In genomic region chr20:43515628-43516027, GRCh38 we compare ENCODE assay signal across 15 cellular contexts. TPM values are rescaled to one million over a fixed set of nuclear protein-coding genes. Genes with fewer than 3 reads are reported as not detected.
A peak's percentile ranks its signal among the peaks of the same experiment; 100 is the strongest.
DNase-seq lines count a peak whose midpoint lies in the region; ATAC-seq, FAIRE-seq and TF ChIP-seq lines count a peak whose summit lies in the region.
"Had no signal": no experiment of that assay in that cellular context is flagged by ENCODE, and none has a peak within 500 bp of the region (broad histone marks: within the 10 kb centered on the region; RNA-seq: fewer than 3 reads in every experiment).

No MANE protein-coding gene starts in this region.

- H3K9ac ChIP-seq in OCI-LY3 (ENCODE audit: low read length), result no peak overlapping the region

- H3K27me3 Mint-ChIP-seq in T-helper 1 cell treated with Interleukin-12 subunit alpha and Interleukin-12 subunit beta and Interleukin-4 antibody, amounts not matched to agents 30 μg/mL and 1 μg/mL, for 36 hours (ENCODE audit: low read depth), result no peaks in the 10 kb centered on the region
- H3K27me3 Mint-ChIP-seq in osteocyte (ENCODE audit: unreplicated experiment), result no peaks in the 10 kb centered on the region

- DNase-seq in T-helper 1 cell (no peak), osteocyte (ENCODE audit: extremely low spot score, unreplicated experiment) (no peak), RCC 7860 (ENCODE audit: low spot score) (no peak), DMS153 (lab: John Stamatoyannopoulos, UW) (no peak)
- DNase-seq in effector memory CD4-positive, alpha-beta T cell, result no peak
- DNase-seq: islet precursor cell, NCI-H2029 had no signal

- ATAC-seq in GM19463 (IDR thresholded peaks at IDR 0.05; ENCODE audit: unreplicated experiment), result no peak

- no peaks in the 10 kb centered on the region for H3K9me3 Mint-ChIP-seq in T-helper 1 cell treated with Interleukin-12 subunit alpha and Interleukin-12 subunit beta and Interleukin-4 antibody, amounts not matched to agents 30 μg/mL and 1 μg/mL, for 36 hours
- no peaks in the 10 kb centered on the region for H3K9me3 Mint-ChIP-seq in osteocyte (ENCODE audit: unreplicated experiment)

- H3K4me3 Mint-ChIP-seq in T-helper 1 cell treated with Interleukin-12 subunit alpha and Interleukin-12 subunit beta and Interleukin-4 antibody, amounts not matched to agents 30 μg/mL and 1 μg/mL, for 36 hours, result peak overlapping the region; percentile 93
- H3K4me3 Mint-ChIP-seq in osteocyte (ENCODE audit: unreplicated experiment), result peak overlapping the region; percentile 90

- no peak overlapping the region for H2AFZ ChIP-seq in OCI-LY3 (ENCODE audit: low read depth, low read length)

- H3K4me3 ChIP-seq in OCI-LY3 (ENCODE audit: low read length), result peak overlapping the region; percentile 86
- H3K4me3 ChIP-seq in effector memory CD4-positive, alpha-beta T cell (ENCODE audit: insufficient read depth, low read depth, low read length, poor library complexity, severe bottlenecking), result peak overlapping the region; percentile 55
- H3K4me3 ChIP-seq: HAP-1 had no signal

- H3K9me3 ChIP-seq in OCI-LY3 (ENCODE audit: insufficient read depth, low read length), result 0 out of 2 replicates have a peak, but pooled peaks cover 5% of the 10 kb centered on the region
- H3K9me3 ChIP-seq in effector memory CD4-positive, alpha-beta T cell (ENCODE audit: control insufficient read depth, low read length), result no peaks in the 10 kb centered on the region
- H3K9me3 ChIP-seq: HAP-1 had no signal

- H4K20me1 ChIP-seq in OCI-LY3 (ENCODE audit: insufficient read depth, low read length), result no peaks in the 10 kb centered on the region

- peaks cover 6% of the 10 kb centered on the region for H3K4me1 Mint-ChIP-seq in T-helper 1 cell treated with Interleukin-12 subunit alpha and Interleukin-12 subunit beta and Interleukin-4 antibody, amounts not matched to agents 30 μg/mL and 1 μg/mL, for 36 hours (ENCODE audit: low read depth)
- H3K4me1 Mint-ChIP-seq in osteocyte (ENCODE audit: unreplicated experiment), result peaks cover 6% of the 10 kb centered on the region

- peak overlapping the region; percentile 74 for H3K4me2 ChIP-seq in OCI-LY3 (ENCODE audit: low read length)

- peaks cover 4% of the 10 kb centered on the region; the same call in 1 of the 2 replicates for H3K27me3 ChIP-seq in OCI-LY3 (ENCODE audit: low read depth, low read length)
- no peaks in the 10 kb centered on the region for H3K27me3 ChIP-seq in effector memory CD4-positive, alpha-beta T cell (replicated peaks; ENCODE audit: control insufficient read depth, insufficient read depth, low read length, poor library complexity, severe bottlenecking)

- TF ChIP-seq CTCF in OCI-LY3 (IDR thresholded peaks at IDR 0.05; ENCODE audit: low read depth, low read length), result no peak
- no peak for TF ChIP-seq CTCF in osteocyte (IDR thresholded peaks at IDR 0.05)

- peaks cover 7% of the 10 kb centered on the region for H3K79me2 ChIP-seq in OCI-LY3 (ENCODE audit: low read length)

- peaks cover 10% of the 10 kb centered on the region for H3K36me3 ChIP-seq in OCI-LY3 (replicated peaks; ENCODE audit: low read depth, low read length)
- no peaks in the 10 kb centered on the region for H3K36me3 ChIP-seq in effector memory CD4-positive, alpha-beta T cell (ENCODE audit: control insufficient read depth, insufficient read depth, low read length)
- H3K36me3 ChIP-seq: HAP-1 had no signal

- H3K36me3 Mint-ChIP-seq in T-helper 1 cell treated with Interleukin-12 subunit alpha and Interleukin-12 subunit beta and Interleukin-4 antibody, amounts not matched to agents 30 μg/mL and 1 μg/mL, for 36 hours (ENCODE audit: low read depth), result no peaks in the 10 kb centered on the region
- H3K36me3 Mint-ChIP-seq in osteocyte (ENCODE audit: unreplicated experiment), result peaks cover 6% of the 10 kb centered on the region

- H3K27ac Mint-ChIP-seq in T-helper 1 cell treated with Interleukin-12 subunit alpha and Interleukin-12 subunit beta and Interleukin-4 antibody, amounts not matched to agents 30 μg/mL and 1 μg/mL, for 36 hours, result no peak overlapping the region
- no peak overlapping the region for H3K27ac Mint-ChIP-seq in osteocyte (ENCODE audit: unreplicated experiment)

- no peak overlapping the region for H3K27ac ChIP-seq in OCI-LY3 (ENCODE audit: low read length)
- H3K27ac ChIP-seq in effector memory CD4-positive, alpha-beta T cell (ENCODE audit: insufficient read depth, low read length, poor library complexity, severe bottlenecking), result no peak overlapping the region

- FAIRE-seq in RCC 7860 (lab: Jason Lieb, UNC), result no peak
- FAIRE-seq: A204.1, endometrium, G401.6 had no signal

- H3K4me1 ChIP-seq in OCI-LY3 (ENCODE audit: low read length), result 0 out of 2 replicates have a peak, but pooled peaks cover 5% of the 10 kb centered on the region
- no peaks in the 10 kb centered on the region for H3K4me1 ChIP-seq in effector memory CD4-positive, alpha-beta T cell (ENCODE audit: control insufficient read depth, insufficient read depth, low read length, poor library complexity, severe bottlenecking)
- H3K4me1 ChIP-seq: HAP-1 had no signal

RNA-seq across cellular contexts. Expression of gene L3MBTL1, which starts 8.1 kb away (rescaled TPM):
- total RNA-seq in osteocyte, result 14.1 and 17.5 TPM in 2 replicates

RNA-seq across cellular contexts. Expression of gene SGK2, which starts 43.2 kb away (rescaled TPM):
- 0.52 and 2.5 TPM in 2 replicates for total RNA-seq in osteocyte
- total RNA-seq: pulmonary artery endothelial cell had no signal

RNA-seq across cellular contexts. Expression of gene SRSF6, which starts 57.9 kb away (rescaled TPM):
- 197 and 200 TPM in 2 replicates for total RNA-seq in osteocyte
